ENCODE assay signal across 1 cellular context in the genomic region with DNA sequence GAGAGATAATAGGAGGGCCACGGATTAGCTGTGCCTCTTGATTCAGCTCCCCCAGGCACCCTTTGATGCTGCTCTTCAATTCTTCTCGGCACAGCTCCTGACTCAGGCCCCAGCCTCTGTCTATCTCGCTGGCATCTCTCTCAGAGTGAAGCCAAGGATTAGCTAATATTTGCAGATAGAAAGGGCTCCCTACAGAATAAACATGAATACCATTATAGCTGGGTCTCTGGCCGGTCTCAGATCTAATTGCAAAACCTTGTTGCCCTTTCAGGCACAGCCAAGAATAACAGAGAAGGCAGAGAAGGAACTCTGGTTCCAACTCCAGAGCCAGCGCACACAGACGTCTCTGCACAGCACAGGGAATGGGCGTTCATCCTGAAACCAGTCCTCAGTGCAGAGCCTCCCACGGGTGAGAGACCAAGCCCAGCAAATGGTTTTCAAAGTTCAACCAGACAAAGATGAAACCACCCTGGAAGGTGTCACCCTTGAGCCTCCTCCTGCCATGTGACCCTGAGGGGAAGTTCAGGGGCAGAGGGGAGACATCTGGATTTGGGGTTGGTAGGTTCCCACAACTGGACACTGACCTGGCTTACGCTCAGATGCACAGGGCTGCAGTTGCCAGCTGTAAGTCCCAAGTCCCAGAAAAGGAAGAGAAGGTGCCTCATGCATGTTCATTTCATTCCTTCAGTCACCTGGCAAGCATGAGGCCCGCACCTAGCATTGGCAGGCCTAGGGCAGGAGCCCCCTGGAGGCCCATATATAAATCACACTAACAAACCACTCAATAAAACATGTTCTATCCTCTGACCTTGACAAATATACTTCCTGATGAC.
A peak's percentile ranks its signal among the peaks of the same experiment; 100 is the strongest.
TF ChIP-seq lines count a peak whose summit lies in the region.

No MANE protein-coding gene starts in this region.

TF ChIP-seq in H1, 55 proteins besides CTCF, POLR2A, EP300 and RAD21:
- TF ChIP-seq, protein P1, sequence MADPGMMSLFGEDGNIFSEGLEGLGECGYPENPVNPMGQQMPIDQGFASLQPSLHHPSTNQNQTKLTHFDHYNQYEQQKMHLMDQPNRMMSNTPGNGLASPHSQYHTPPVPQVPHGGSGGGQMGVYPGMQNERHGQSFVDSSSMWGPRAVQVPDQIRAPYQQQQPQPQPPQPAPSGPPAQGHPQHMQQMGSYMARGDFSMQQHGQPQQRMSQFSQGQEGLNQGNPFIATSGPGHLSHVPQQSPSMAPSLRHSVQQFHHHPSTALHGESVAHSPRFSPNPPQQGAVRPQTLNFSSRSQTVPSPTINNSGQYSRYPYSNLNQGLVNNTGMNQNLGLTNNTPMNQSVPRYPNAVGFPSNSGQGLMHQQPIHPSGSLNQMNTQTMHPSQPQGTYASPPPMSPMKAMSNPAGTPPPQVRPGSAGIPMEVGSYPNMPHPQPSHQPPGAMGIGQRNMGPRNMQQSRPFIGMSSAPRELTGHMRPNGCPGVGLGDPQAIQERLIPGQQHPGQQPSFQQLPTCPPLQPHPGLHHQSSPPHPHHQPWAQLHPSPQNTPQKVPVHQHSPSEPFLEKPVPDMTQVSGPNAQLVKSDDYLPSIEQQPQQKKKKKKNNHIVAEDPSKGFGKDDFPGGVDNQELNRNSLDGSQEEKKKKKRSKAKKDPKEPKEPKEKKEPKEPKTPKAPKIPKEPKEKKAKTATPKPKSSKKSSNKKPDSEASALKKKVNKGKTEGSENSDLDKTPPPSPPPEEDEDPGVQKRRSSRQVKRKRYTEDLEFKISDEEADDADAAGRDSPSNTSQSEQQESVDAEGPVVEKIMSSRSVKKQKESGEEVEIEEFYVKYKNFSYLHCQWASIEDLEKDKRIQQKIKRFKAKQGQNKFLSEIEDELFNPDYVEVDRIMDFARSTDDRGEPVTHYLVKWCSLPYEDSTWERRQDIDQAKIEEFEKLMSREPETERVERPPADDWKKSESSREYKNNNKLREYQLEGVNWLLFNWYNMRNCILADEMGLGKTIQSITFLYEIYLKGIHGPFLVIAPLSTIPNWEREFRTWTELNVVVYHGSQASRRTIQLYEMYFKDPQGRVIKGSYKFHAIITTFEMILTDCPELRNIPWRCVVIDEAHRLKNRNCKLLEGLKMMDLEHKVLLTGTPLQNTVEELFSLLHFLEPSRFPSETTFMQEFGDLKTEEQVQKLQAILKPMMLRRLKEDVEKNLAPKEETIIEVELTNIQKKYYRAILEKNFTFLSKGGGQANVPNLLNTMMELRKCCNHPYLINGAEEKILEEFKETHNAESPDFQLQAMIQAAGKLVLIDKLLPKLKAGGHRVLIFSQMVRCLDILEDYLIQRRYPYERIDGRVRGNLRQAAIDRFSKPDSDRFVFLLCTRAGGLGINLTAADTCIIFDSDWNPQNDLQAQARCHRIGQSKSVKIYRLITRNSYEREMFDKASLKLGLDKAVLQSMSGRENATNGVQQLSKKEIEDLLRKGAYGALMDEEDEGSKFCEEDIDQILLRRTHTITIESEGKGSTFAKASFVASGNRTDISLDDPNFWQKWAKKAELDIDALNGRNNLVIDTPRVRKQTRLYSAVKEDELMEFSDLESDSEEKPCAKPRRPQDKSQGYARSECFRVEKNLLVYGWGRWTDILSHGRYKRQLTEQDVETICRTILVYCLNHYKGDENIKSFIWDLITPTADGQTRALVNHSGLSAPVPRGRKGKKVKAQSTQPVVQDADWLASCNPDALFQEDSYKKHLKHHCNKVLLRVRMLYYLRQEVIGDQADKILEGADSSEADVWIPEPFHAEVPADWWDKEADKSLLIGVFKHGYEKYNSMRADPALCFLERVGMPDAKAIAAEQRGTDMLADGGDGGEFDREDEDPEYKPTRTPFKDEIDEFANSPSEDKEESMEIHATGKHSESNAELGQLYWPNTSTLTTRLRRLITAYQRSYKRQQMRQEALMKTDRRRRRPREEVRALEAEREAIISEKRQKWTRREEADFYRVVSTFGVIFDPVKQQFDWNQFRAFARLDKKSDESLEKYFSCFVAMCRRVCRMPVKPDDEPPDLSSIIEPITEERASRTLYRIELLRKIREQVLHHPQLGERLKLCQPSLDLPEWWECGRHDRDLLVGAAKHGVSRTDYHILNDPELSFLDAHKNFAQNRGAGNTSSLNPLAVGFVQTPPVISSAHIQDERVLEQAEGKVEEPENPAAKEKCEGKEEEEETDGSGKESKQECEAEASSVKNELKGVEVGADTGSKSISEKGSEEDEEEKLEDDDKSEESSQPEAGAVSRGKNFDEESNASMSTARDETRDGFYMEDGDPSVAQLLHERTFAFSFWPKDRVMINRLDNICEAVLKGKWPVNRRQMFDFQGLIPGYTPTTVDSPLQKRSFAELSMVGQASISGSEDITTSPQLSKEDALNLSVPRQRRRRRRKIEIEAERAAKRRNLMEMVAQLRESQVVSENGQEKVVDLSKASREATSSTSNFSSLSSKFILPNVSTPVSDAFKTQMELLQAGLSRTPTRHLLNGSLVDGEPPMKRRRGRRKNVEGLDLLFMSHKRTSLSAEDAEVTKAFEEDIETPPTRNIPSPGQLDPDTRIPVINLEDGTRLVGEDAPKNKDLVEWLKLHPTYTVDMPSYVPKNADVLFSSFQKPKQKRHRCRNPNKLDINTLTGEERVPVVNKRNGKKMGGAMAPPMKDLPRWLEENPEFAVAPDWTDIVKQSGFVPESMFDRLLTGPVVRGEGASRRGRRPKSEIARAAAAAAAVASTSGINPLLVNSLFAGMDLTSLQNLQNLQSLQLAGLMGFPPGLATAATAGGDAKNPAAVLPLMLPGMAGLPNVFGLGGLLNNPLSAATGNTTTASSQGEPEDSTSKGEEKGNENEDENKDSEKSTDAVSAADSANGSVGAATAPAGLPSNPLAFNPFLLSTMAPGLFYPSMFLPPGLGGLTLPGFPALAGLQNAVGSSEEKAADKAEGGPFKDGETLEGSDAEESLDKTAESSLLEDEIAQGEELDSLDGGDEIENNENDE (IDR thresholded peaks at IDR 0.05; ENCODE audit: insufficient replicate concordance, low read length) = no peak
- TF ChIP-seq GTF2F1 (IDR thresholded peaks at IDR 0.05; ENCODE audit: borderline replicate concordance, low read depth, low read length) (no peak), CTBP2 (IDR thresholded peaks at IDR 0.05; ENCODE audit: borderline replicate concordance, insufficient read depth, insufficient read length, low read length) (no peak), SP4 (IDR thresholded peaks at IDR 0.05; ENCODE audit: low read length) (no peak), CHD1 (IDR thresholded peaks at IDR 0.05; ENCODE audit: low read depth, low read length) (no peak)
- TF ChIP-seq, protein P2, sequence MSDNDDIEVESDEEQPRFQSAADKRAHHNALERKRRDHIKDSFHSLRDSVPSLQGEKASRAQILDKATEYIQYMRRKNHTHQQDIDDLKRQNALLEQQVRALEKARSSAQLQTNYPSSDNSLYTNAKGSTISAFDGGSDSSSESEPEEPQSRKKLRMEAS (IDR thresholded peaks at IDR 0.05) = peak; percentile 75
- TF ChIP-seq, protein P3, sequence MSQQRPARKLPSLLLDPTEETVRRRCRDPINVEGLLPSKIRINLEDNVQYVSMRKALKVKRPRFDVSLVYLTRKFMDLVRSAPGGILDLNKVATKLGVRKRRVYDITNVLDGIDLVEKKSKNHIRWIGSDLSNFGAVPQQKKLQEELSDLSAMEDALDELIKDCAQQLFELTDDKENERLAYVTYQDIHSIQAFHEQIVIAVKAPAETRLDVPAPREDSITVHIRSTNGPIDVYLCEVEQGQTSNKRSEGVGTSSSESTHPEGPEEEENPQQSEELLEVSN (IDR thresholded peaks at IDR 0.05) = peak; percentile 75
- TF ChIP-seq, protein P4, sequence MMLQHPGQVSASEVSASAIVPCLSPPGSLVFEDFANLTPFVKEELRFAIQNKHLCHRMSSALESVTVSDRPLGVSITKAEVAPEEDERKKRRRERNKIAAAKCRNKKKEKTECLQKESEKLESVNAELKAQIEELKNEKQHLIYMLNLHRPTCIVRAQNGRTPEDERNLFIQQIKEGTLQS (IDR thresholded peaks at IDR 0.05; ENCODE audit: insufficient read depth, low read depth, low read length) = no peak
